ENCODE assay signal across 20 cellular contexts in the genomic region with DNA sequence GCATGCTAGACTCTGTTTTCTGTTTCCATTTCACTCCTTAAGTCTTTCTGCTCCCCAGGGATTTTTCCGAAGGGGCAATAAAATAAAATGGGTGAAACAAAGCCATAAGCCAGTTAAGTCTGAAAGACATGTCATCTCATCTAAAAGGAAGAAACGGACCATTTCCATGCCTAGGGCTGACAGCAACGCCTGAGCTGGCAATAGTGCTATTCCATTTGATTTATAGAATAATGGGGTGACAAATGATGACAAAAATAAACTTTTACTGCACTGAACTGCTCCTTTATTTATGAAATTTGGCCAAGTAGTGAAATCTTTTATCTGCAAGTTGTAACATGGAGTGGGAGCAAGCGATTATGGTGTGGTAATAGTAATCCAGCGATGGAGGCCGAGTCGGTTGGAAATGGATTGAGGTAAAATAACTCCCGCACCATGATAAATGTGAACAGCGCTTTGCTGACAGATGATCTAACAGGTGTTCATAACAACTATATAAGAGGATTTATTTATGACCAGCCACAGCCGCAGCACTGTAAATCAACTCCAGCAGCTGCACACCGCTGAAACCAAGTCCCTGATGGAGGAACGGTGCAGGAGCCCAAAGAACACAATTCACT.
DNase-seq lines count a peak whose midpoint lies in the region; ATAC-seq and TF ChIP-seq lines count a peak whose summit lies in the region.
"Had no signal": no experiment of that assay in that cellular context is flagged by ENCODE, and none has a peak within 500 bp of the region (broad histone marks: within the 10 kb centered on the region; RNA-seq: fewer than 3 reads in every experiment).

No MANE protein-coding gene starts in this region.

- H3K36me3 ChIP-seq in HEK293 (ENCODE audit: control insufficient read depth in 2 of 2, insufficient read depth in 1 of 2, low read length in 2 of 2) (no peaks in the 10 kb centered on the region; a peak in 1 of 3 replicates), brain microvascular endothelial cell (replicated peaks) (peaks cover 3% of the 10 kb centered on the region)
- H3K36me3 ChIP-seq: prostate gland had no signal

- H3K9me3 ChIP-seq in HEK293 (ENCODE audit: control insufficient read depth, insufficient read depth, low read depth, low read length), result no peaks in the 10 kb centered on the region
- H3K9me3 ChIP-seq: left lung, prostate gland, vagina had no signal

- no peak for ATAC-seq in HG02870 (IDR thresholded peaks at IDR 0.05; ENCODE audit: unreplicated experiment)
- ATAC-seq in activated naive CD8-positive, alpha-beta T cell treated with anti-CD3 and anti-CD28 coated beads, Interleukin-2, amount 50 U/mL, for 24 hours, result no peak
- ATAC-seq: activated CD8-positive, alpha-beta memory T cell treated with anti-CD3 and anti-CD28 coated beads, Interleukin-2, amount 10 ng/mL, durations not matched to agents 7 days and 5 days; left lung had no signal

- H3K4me1 Mint-ChIP-seq in activated naive CD8-positive, alpha-beta T cell treated with anti-CD3 and anti-CD28 coated beads, Interleukin-2, amount 50 U/mL, for 24 hours, result no peaks in the 10 kb centered on the region
- H3K4me1 Mint-ChIP-seq: activated CD8-positive, alpha-beta memory T cell treated with anti-CD3 and anti-CD28 coated beads, Interleukin-2, amount 10 ng/mL, durations not matched to agents 7 days and 5 days; IgD-negative memory B cell had no signal

- no peak for TF ChIP-seq CTCF in HEK293 (tag by site-specific recombination; IDR thresholded peaks at IDR 0.05)
- no peak for TF ChIP-seq CTCF in brain microvascular endothelial cell (IDR thresholded peaks at IDR 0.05; ENCODE audit: low read depth, low read length, missing control alignments)

- POLR2A ChIA-PET in HEK293 (lab: Yijun Ruan, JAX), result no interaction called here

- DNase-seq in NCI-H1105 (lab: John Stamatoyannopoulos, UW) (peak; percentile 30), NCI-H82 (lab: John Stamatoyannopoulos, UW) (peak; percentile 82), myocyte (ENCODE audit: low read depth) (peak; percentile 67), ecto neural progenitor cell (ENCODE audit: low spot score) (no peak), brain microvascular endothelial cell (no peak)
- no peak for DNase-seq in activated naive CD8-positive, alpha-beta T cell treated with anti-CD3 and anti-CD28 coated beads, Interleukin-2, amount 50 U/mL, for 24 hours
- DNase-seq: activated CD8-positive, alpha-beta memory T cell treated with anti-CD3 and anti-CD28 coated beads, Interleukin-2, amount 10 ng/mL, durations not matched to agents 7 days and 5 days; activated T-cell treated with anti-CD3 and anti-CD28 coated beads, Interleukin-2, amount 50 U/mL, for 48 hours; cerebellar nuclear complex; left lung; mesendoderm; NCI-H1694; NK-92 treated with Interleukin-12 subunit alpha and Interleukin-12 subunit beta, amount 100 ng/mL, for 24 hours; SIG-M5; stimulated activated naive CD4-positive, alpha-beta T cell treated with Interleukin-2 at 50 U/mL for 16 hours had no signal

- H3K4me3 Mint-ChIP-seq in activated naive CD8-positive, alpha-beta T cell treated with anti-CD3 and anti-CD28 coated beads, Interleukin-2, amount 50 U/mL, for 24 hours, result no peak overlapping the region
- H3K4me3 Mint-ChIP-seq: activated CD8-positive, alpha-beta memory T cell treated with anti-CD3 and anti-CD28 coated beads, Interleukin-2, amount 10 ng/mL, durations not matched to agents 7 days and 5 days; IgD-negative memory B cell had no signal

- CTCF ChIA-PET in HEK293 (lab: Yijun Ruan, JAX), result interaction anchor here (1.5 kb wide), 1 partner anchor 12 kb away, joined by 3 read pairs; no protein-coding TSS in a partner anchor

- H3K27ac Mint-ChIP-seq in activated naive CD8-positive, alpha-beta T cell treated with anti-CD3 and anti-CD28 coated beads, Interleukin-2, amount 50 U/mL, for 24 hours, result no peak overlapping the region
- H3K27ac Mint-ChIP-seq: activated CD8-positive, alpha-beta memory T cell treated with anti-CD3 and anti-CD28 coated beads, Interleukin-2, amount 10 ng/mL, durations not matched to agents 7 days and 5 days had no signal

- H3K27ac ChIP-seq in HEK293 (ENCODE audit: extremely low read depth, low read depth, low read length), result no peak overlapping the region
- H3K27ac ChIP-seq in brain microvascular endothelial cell, result no peak overlapping the region
- H3K27ac ChIP-seq: left lung, prostate gland, vagina had no signal

- no peaks in the 10 kb centered on the region for H3K27me3 Mint-ChIP-seq in activated naive CD8-positive, alpha-beta T cell treated with anti-CD3 and anti-CD28 coated beads, Interleukin-2, amount 50 U/mL, for 24 hours
- H3K27me3 Mint-ChIP-seq: activated CD8-positive, alpha-beta memory T cell treated with anti-CD3 and anti-CD28 coated beads, Interleukin-2, amount 10 ng/mL, durations not matched to agents 7 days and 5 days; IgD-negative memory B cell had no signal

- H3K27me3 ChIP-seq in brain microvascular endothelial cell (replicated peaks), result no peaks in the 10 kb centered on the region
- H3K27me3 ChIP-seq: left lung, vagina had no signal

- H3K36me3 Mint-ChIP-seq in activated naive CD8-positive, alpha-beta T cell treated with anti-CD3 and anti-CD28 coated beads, Interleukin-2, amount 50 U/mL, for 24 hours (ENCODE audit: low read depth), result peaks cover 14% of the 10 kb centered on the region
- H3K36me3 Mint-ChIP-seq: activated CD8-positive, alpha-beta memory T cell treated with anti-CD3 and anti-CD28 coated beads, Interleukin-2, amount 10 ng/mL, durations not matched to agents 7 days and 5 days had no signal

- H3K4me3 ChIP-seq in HEK293 (ENCODE audit: low read depth, low read length), result no peak overlapping the region
- no peak overlapping the region for H3K4me3 ChIP-seq in brain microvascular endothelial cell (ENCODE audit: low read depth, low read length)
- H3K4me3 ChIP-seq: left lung, prostate gland, vagina had no signal

- in situ Hi-C loops in brain microvascular endothelial cell (cut with HindIII; ENCODE audit: low pct_ligation_motif_present, low sequenced_read_pairs), result no loop called here

- 0 out of 2 replicates have a peak, but pooled peaks cover 2% of the 10 kb centered on the region for H3K4me1 ChIP-seq in HEK293 (ENCODE audit: control insufficient read depth, insufficient read depth, low read length)
- H3K4me1 ChIP-seq: left lung, prostate gland had no signal

- H3K9me3 Mint-ChIP-seq in activated naive CD8-positive, alpha-beta T cell treated with anti-CD3 and anti-CD28 coated beads, Interleukin-2, amount 50 U/mL, for 24 hours, result no peaks in the 10 kb centered on the region
- H3K9me3 Mint-ChIP-seq: IgD-negative memory B cell had no signal

TF ChIP-seq in HEK293, 187 proteins besides CTCF, POLR2A, EP300 and RAD21 (continues in another document):
- TF ChIP-seq ZNF837 (tag by site-specific recombination; IDR thresholded peaks at IDR 0.05), result no peak
- no peak for TF ChIP-seq ZNF239 (tag by site-specific recombination; IDR thresholded peaks at IDR 0.05)
- TF ChIP-seq ZNF670 (tag by site-specific recombination; IDR thresholded peaks at IDR 0.05; ENCODE audit: low read depth), result no peak
- TF ChIP-seq ZNF707 (tag by site-specific recombination; IDR thresholded peaks at IDR 0.05), result no peak
- TF ChIP-seq, protein P1, sequence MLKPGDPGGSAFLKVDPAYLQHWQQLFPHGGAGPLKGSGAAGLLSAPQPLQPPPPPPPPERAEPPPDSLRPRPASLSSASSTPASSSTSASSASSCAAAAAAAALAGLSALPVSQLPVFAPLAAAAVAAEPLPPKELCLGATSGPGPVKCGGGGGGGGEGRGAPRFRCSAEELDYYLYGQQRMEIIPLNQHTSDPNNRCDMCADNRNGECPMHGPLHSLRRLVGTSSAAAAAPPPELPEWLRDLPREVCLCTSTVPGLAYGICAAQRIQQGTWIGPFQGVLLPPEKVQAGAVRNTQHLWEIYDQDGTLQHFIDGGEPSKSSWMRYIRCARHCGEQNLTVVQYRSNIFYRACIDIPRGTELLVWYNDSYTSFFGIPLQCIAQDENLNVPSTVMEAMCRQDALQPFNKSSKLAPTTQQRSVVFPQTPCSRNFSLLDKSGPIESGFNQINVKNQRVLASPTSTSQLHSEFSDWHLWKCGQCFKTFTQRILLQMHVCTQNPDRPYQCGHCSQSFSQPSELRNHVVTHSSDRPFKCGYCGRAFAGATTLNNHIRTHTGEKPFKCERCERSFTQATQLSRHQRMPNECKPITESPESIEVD (tag by site-specific recombination; IDR thresholded peaks at IDR 0.05), result peak; percentile 100
- TF ChIP-seq KLF10 (tag by site-specific recombination; IDR thresholded peaks at IDR 0.05), result peak; percentile 83
- TF ChIP-seq, protein P2, sequence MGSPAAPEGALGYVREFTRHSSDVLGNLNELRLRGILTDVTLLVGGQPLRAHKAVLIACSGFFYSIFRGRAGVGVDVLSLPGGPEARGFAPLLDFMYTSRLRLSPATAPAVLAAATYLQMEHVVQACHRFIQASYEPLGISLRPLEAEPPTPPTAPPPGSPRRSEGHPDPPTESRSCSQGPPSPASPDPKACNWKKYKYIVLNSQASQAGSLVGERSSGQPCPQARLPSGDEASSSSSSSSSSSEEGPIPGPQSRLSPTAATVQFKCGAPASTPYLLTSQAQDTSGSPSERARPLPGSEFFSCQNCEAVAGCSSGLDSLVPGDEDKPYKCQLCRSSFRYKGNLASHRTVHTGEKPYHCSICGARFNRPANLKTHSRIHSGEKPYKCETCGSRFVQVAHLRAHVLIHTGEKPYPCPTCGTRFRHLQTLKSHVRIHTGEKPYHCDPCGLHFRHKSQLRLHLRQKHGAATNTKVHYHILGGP (tag by site-specific recombination; IDR thresholded peaks at IDR 0.05), result peak; percentile 79
- TF ChIP-seq ZNF544 (tag by site-specific recombination; IDR thresholded peaks at IDR 0.05), result no peak
- TF ChIP-seq ZNF677 (tag by site-specific recombination; IDR thresholded peaks at IDR 0.05), result no peak
- no peak for TF ChIP-seq ZNF132 (tag by site-specific recombination; IDR thresholded peaks at IDR 0.05; ENCODE audit: borderline replicate concordance)
- TF ChIP-seq, protein P3, sequence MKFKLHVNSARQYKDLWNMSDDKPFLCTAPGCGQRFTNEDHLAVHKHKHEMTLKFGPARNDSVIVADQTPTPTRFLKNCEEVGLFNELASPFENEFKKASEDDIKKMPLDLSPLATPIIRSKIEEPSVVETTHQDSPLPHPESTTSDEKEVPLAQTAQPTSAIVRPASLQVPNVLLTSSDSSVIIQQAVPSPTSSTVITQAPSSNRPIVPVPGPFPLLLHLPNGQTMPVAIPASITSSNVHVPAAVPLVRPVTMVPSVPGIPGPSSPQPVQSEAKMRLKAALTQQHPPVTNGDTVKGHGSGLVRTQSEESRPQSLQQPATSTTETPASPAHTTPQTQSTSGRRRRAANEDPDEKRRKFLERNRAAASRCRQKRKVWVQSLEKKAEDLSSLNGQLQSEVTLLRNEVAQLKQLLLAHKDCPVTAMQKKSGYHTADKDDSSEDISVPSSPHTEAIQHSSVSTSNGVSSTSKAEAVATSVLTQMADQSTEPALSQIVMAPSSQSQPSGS (tag by site-specific recombination; IDR thresholded peaks at IDR 0.05; ENCODE audit: low read depth), result peak; percentile 81
- TF ChIP-seq FEZF1 (tag by site-specific recombination; IDR thresholded peaks at IDR 0.05), result peak; percentile 100
- TF ChIP-seq ZNF354C (tag by site-specific recombination; IDR thresholded peaks at IDR 0.05; ENCODE audit: borderline replicate concordance, low read depth), result no peak
- TF ChIP-seq ZNF571 (tag by site-specific recombination; IDR thresholded peaks at IDR 0.05), result no peak

Comparison
In these comparisons a context has a peak if more than half of its experiments do, and no peak if none do; other contexts are left out.
1. DNase-seq: peak in NCI-H1105 (single experiment), NCI-H82 (single experiment) and myocyte (single experiment); none in ecto neural progenitor cell (single experiment), brain microvascular endothelial cell (single experiment) and activated naive CD8-positive, alpha-beta T cell treated with anti-CD3 and anti-CD28 coated beads, Interleukin-2, amount 50 U/mL, for 24 hours (single experiment).